ENCODE assay signal across 8 cellular contexts in the genomic region with DNA sequence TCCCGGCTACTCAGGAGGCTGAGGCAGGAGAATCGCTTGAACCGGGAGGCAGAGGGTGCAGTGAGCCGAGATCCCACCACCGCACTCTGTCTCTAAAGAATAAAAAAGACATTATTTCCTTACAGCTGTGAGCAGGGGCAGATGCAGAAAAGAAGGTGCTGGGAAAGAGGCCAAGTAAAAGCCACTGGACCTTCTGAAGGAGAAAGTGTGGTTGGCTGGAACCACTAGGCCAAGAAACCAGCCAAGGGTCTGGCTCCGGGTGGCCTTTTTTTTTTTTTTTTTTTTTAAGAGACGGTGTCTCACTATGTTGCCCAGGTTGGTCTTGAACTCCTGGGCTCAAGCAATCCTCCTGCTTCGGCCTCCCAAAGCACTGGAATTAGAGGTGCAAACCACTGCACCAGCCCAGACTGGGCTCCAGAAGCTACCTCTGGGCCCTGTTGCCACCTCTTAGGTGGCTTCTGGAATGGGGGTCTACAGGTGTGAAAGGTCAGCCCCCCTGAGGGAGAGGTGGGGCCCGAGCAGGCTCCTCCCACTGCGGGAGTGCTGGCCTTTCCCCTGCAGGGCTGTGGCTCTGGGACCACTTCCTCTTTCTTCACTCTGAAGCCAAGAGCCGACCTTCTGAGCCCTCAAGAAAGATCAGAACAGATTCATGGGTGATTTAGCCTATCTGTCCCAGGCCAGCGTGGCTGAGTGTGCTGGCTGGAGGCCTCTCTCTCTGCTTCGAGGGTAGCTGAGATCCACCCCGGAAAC. TPM values are rescaled to one million over a fixed set of nuclear protein-coding genes. Genes with fewer than 3 reads are reported as not detected.
A peak's percentile ranks its signal among the peaks of the same experiment; 100 is the strongest.
DNase-seq lines count a peak whose midpoint lies in the region; ATAC-seq and TF ChIP-seq lines count a peak whose summit lies in the region.

A gene with protein sequence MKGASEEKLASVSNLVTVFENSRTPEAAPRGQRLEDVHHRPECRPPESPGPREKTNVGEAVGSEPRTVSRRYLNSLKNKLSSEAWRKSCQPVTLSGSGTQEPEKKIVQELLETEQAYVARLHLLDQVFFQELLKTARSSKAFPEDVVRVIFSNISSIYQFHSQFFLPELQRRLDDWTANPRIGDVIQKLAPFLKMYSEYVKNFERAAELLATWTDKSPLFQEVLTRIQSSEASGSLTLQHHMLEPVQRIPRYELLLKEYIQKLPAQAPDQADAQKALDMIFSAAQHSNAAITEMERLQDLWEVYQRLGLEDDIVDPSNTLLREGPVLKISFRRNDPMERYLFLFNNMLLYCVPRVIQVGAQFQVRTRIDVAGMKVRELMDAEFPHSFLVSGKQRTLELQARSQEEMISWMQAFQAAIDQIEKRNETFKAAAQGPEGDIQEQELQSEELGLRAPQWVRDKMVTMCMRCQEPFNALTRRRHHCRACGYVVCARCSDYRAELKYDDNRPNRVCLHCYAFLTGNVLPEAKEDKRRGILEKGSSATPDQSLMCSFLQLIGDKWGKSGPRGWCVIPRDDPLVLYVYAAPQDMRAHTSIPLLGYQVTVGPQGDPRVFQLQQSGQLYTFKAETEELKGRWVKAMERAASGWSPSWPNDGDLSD (plus strand): TSS at position 595 of the 750 bp plus-strand sequence. CDS start 163 bp downstream, outside the sequence.

- TF ChIP-seq POLR2A in Peyer's patch (IDR thresholded peaks at IDR 0.05), result no peak

- WGBS in smooth muscle cell (ENCODE audit: low lambda C conversion rate), result 90% methylated on average over 14 of the region's 14 CpGs

- no peaks in the 10 kb centered on the region for H4K20me1 ChIP-seq in smooth muscle cell (ENCODE audit: low read depth)

- peak within 1 kb of the TSS; percentile 30 to 85 (median 51) for H3K27ac ChIP-seq in Peyer's patch
- peak within 1 kb of the TSS; percentile 29 to 79 for H3K27ac ChIP-seq in left lung
- H3K27ac ChIP-seq in smooth muscle cell (ENCODE audit: low read depth), result no peak within 1 kb of the TSS

- no peaks in the 10 kb centered on the region for H3K79me2 ChIP-seq in smooth muscle cell (ENCODE audit: low read depth)

- no peak within 1 kb of the TSS for H3K9ac ChIP-seq in smooth muscle cell (ENCODE audit: low read depth)

- no peaks in the 10 kb centered on the region for H3K9me3 ChIP-seq in Peyer's patch
- H3K9me3 ChIP-seq in left lung, result no peaks in the 10 kb centered on the region
- H3K9me3 ChIP-seq in smooth muscle cell (replicated peaks; ENCODE audit: low read depth), result no peaks in the 10 kb centered on the region

- no peaks in the 10 kb centered on the region for H3K36me3 ChIP-seq in Peyer's patch
- H3K36me3 ChIP-seq in left lung, result peaks cover 0 to 1% of the 10 kb centered on the region in 2 donors
- no peaks in the 10 kb centered on the region for H3K36me3 ChIP-seq in smooth muscle cell (ENCODE audit: low read depth)

- no peak within 1 kb of the TSS for H2AFZ ChIP-seq in smooth muscle cell (ENCODE audit: low read depth)

- intact Hi-C loops in left lung (cut with DNase I), result no loop called here

- H3K4me3 ChIP-seq in Peyer's patch, result peak within 1 kb of the TSS; percentile 37 to 49 (median 42)
- peak within 1 kb of the TSS; percentile 17 to 55 for H3K4me3 ChIP-seq in left lung
- H3K4me3 ChIP-seq in smooth muscle cell, result no peak within 1 kb of the TSS

- H3K4me2 ChIP-seq in smooth muscle cell, result no peak within 1 kb of the TSS

- no peaks in the 10 kb centered on the region for H3F3A ChIP-seq in smooth muscle cell (ENCODE audit: low read depth)

- DNase-seq in Peyer's patch (peak in 2 of 3 donors; percentile 83 to 84), left lung (no peak), smooth muscle cell (lab: John Stamatoyannopoulos, UW; ENCODE audit: unreplicated experiment) (no peak), NCI-H1694 (lab: John Stamatoyannopoulos, UW) (no peak), globus pallidus (ENCODE audit: low spot score) (no peak)
- DNase-seq in activated CD8-positive, alpha-beta memory T cell treated with anti-CD3 and anti-CD28 coated beads for 24 hours, result no peak

- H3K27me3 ChIP-seq in Peyer's patch (no peaks in the 10 kb centered on the region), left lung (no peaks in the 10 kb centered on the region), smooth muscle cell (ENCODE audit: low read depth) (no peaks in the 10 kb centered on the region)

- peak; percentile 47 for ATAC-seq in GM18873 (IDR thresholded peaks at IDR 0.05; ENCODE audit: low FRiP score, unreplicated experiment)
- ATAC-seq in HG02642 (IDR thresholded peaks at IDR 0.05; ENCODE audit: poor library complexity, unreplicated experiment), result peak; percentile 66
- peak; percentile 36 for ATAC-seq in left lung

- H3K4me1 ChIP-seq in Peyer's patch, result no peaks in the 10 kb centered on the region
- H3K4me1 ChIP-seq in left lung, result peaks cover 0 to 9% of the 10 kb centered on the region in 2 donors
- H3K4me1 ChIP-seq in smooth muscle cell (ENCODE audit: low read depth), result no peaks in the 10 kb centered on the region

- no peak for TF ChIP-seq CTCF in Peyer's patch (IDR thresholded peaks at IDR 0.05)
- no peak for TF ChIP-seq CTCF in left lung (IDR thresholded peaks at IDR 0.05)
- no peak for TF ChIP-seq CTCF in smooth muscle cell (IDR thresholded peaks at IDR 0.05; ENCODE audit: borderline replicate concordance, insufficient read depth, poor library complexity, severe bottlenecking)

RNA-seq across cellular contexts. Expression of the gene that starts here (rescaled TPM):
- 100 to 1,000 TPM in 1 of 4 donors, 10 to 100 TPM in 2, 1 to 10 TPM in 1; 2.5 to 292 (median 34.9) TPM for total RNA-seq in Peyer's patch
- 10 to 100 TPM; 24.7 to 60.3 TPM for total RNA-seq in left lung
- not detected in 2 replicates for total RNA-seq in smooth muscle cell
- not detected in 2 replicates for polyA plus RNA-seq in smooth muscle cell

Comparison
In these comparisons a context has a peak if more than half of its experiments do, and no peak if none do; other contexts are left out.
1. DNase-seq: peak in Peyer's patch (2 of 3); none in left lung (0 of 2), smooth muscle cell (single experiment), NCI-H1694 (single experiment), activated CD8-positive, alpha-beta memory T cell treated with anti-CD3 and anti-CD28 coated beads for 24 hours (single experiment) and globus pallidus (single experiment).
2. Peak in every context shown above with its lines, with median percentiles within 50 percentile points of each other: ATAC-seq.